In genomic region chr9:129460323-129461261, GRCh38 we compare ENCODE assay signal across 1 cellular context.
TF ChIP-seq lines count a peak whose summit lies in the region.

No MANE protein-coding gene starts in this region.

TF ChIP-seq in HepG2, 621 proteins besides CTCF, POLR2A, EP300 and RAD21 (continued from another document and continues in another):
- TF ChIP-seq FOXO4 (CRISPR knock-in tag; conservative IDR thresholded peaks at IDR 0.05) (no peak), PITX1 (CRISPR knock-in tag; IDR thresholded peaks at IDR 0.05) (peak; percentile 23; the same call in 1 of the 2 replicates), SIN3A (IDR thresholded peaks at IDR 0.05; ENCODE audit: borderline replicate concordance, low read depth, low read length) (peak; percentile 70; the same call in 1 of the 2 replicates), HNRNPK (IDR thresholded peaks at IDR 0.05; ENCODE audit: low read depth, low read length, poor library complexity, severe bottlenecking) (peak; percentile 52), POGK (CRISPR knock-in tag; conservative IDR thresholded peaks at IDR 0.05) (peak; percentile 61; the same call in 1 of the 2 replicates), TFAP4 (IDR thresholded peaks at IDR 0.05; ENCODE audit: borderline replicate concordance, low read depth) (peak; percentile 96), ESRRA (CRISPR knock-in tag; IDR thresholded peaks at IDR 0.05; ENCODE audit: low read depth) (no peak; the same call in 1 of the 2 replicates), ZBTB7B (CRISPR knock-in tag; IDR thresholded peaks at IDR 0.05) (0 out of 2 replicates have a peak, but pooled peaks have one; percentile 10), POLR2G (IDR thresholded peaks at IDR 0.05; ENCODE audit: low read depth, low read length) (peak; percentile 69), ZNF770 (CRISPR knock-in tag; IDR thresholded peaks at IDR 0.05) (peak; percentile 78), RFX3 (CRISPR knock-in tag; IDR thresholded peaks at IDR 0.05) (peak; percentile 85), ZSCAN5A (CRISPR knock-in tag; IDR thresholded peaks at IDR 0.05; ENCODE audit: borderline replicate concordance) (0 out of 2 replicates have a peak, but pooled peaks have one; percentile 13), ZXDC (CRISPR knock-in tag; IDR thresholded peaks at IDR 0.05) (no peak), ZNF383 (CRISPR knock-in tag; IDR thresholded peaks at IDR 0.05; ENCODE audit: borderline replicate concordance) (no peak), THRA (CRISPR knock-in tag; IDR thresholded peaks at IDR 0.05; ENCODE audit: borderline replicate concordance) (peak; percentile 62; the same call in 1 of the 2 replicates), ZNF800 (CRISPR knock-in tag; IDR thresholded peaks at IDR 0.05) (no peak), RBM22 (optimal IDR thresholded peaks at IDR 0.05; ENCODE audit: low read length) (peak; percentile 88), HNRNPL (IDR thresholded peaks at IDR 0.05; ENCODE audit: low read depth, low read length) (peak; percentile 81), SRSF9 (IDR thresholded peaks at IDR 0.05; ENCODE audit: borderline replicate concordance, insufficient read depth, low read depth, low read length, poor library complexity, severe bottlenecking) (no peak), YEATS4 (CRISPR knock-in tag; IDR thresholded peaks at IDR 0.05; ENCODE audit: borderline replicate concordance) (0 out of 2 replicates have a peak, but pooled peaks have one; percentile 14), HINFP (CRISPR knock-in tag; IDR thresholded peaks at IDR 0.05; ENCODE audit: low read depth) (peak; percentile 1; the same call in 1 of the 2 replicates), HCFC1 (IDR thresholded peaks at IDR 0.05; ENCODE audit: low read depth, low read length) (peak; percentile 20; the same call in 1 of the 2 replicates), ZFX (CRISPR knock-in tag; IDR thresholded peaks at IDR 0.05; ENCODE audit: low read depth) (peak; percentile 69), HNRNPLL (IDR thresholded peaks at IDR 0.05; ENCODE audit: low read depth, low read length, poor library complexity, severe bottlenecking) (peak; percentile 44), THAP11 (CRISPR knock-in tag; IDR thresholded peaks at IDR 0.05) (peak; percentile 24; the same call in 1 of the 2 replicates), RARA (CRISPR knock-in tag; IDR thresholded peaks at IDR 0.05) (peak; percentile 73), TFDP2 (CRISPR knock-in tag; IDR thresholded peaks at IDR 0.05) (peak; percentile 53; the same call in 1 of the 2 replicates), HNF4A (CRISPR knock-in tag; IDR thresholded peaks at IDR 0.05) (peak; percentile 59), POLR2AphosphoS5 (IDR thresholded peaks at IDR 0.05; ENCODE audit: low read depth, low read length) (peak; percentile 61), NR2F2 (IDR thresholded peaks at IDR 0.05; ENCODE audit: borderline replicate concordance, low read depth) (0 out of 2 replicates have a peak, but pooled peaks have one; percentile 38), UBTF (CRISPR knock-in tag; IDR thresholded peaks at IDR 0.05) (no peak; the same call in 1 of the 2 replicates), TFDP1 (CRISPR knock-in tag; IDR thresholded peaks at IDR 0.05; ENCODE audit: borderline replicate concordance) (peak; percentile 46; the same call in 1 of the 2 replicates), U2AF2 (IDR thresholded peaks at IDR 0.05; ENCODE audit: low read depth, low read length) (no peak), ZSCAN9 (CRISPR knock-in tag; IDR thresholded peaks at IDR 0.05; ENCODE audit: borderline replicate concordance) (no peak), FOSL1 (CRISPR knock-in tag; IDR thresholded peaks at IDR 0.05; ENCODE audit: borderline replicate concordance) (no peak)
